Comparison of ENCODE assay signal across 1 cellular context in genomic region chr1:211735208-211736170, GRCh38.
A peak's percentile ranks its signal among the peaks of the same experiment; 100 is the strongest.
TF ChIP-seq lines count a peak whose summit lies in the region.

No MANE protein-coding gene starts in this region.

TF ChIP-seq in K562, 482 proteins besides CTCF, POLR2A, EP300 and RAD21 (continued from another document):
- TF ChIP-seq MLLT1 (IDR thresholded peaks at IDR 0.05) (0 out of 4 replicates have a peak, but pooled peaks of 1 of the 2 experiments have one; percentile 54), NR2C1 (IDR thresholded peaks at IDR 0.05) (no peak), NR2C1 (tag; IDR thresholded peaks at IDR 0.05) (peak; percentile 18; the same call in 1 of the 2 replicates), ZFX (CRISPR knock-in tag; IDR thresholded peaks at IDR 0.05) (peak; percentile 66), MITF (IDR thresholded peaks at IDR 0.05) (0 out of 2 replicates have a peak, but pooled peaks have one; percentile 44), FOXJ2 (tag; IDR thresholded peaks at IDR 0.05) (no peak), JUN (IDR thresholded peaks at IDR 0.05; ENCODE audit: borderline replicate concordance, low read depth, low read length) (peak; percentile 96), JUN (CRISPR knock-in tag; IDR thresholded peaks at IDR 0.05; ENCODE audit: borderline replicate concordance) (no peak), ZNF280B (CRISPR knock-in tag; IDR thresholded peaks at IDR 0.05) (no peak)
TF ChIP-seq in K562: peak in this region for 42.
